2 cellular contexts compared by ENCODE assay signal in genomic region chr12:104060791-104061190, GRCh38.
TF ChIP-seq lines count a peak whose summit lies in the region.

No MANE protein-coding gene starts in this region.

TF ChIP-seq in HEK293, 187 proteins besides CTCF, POLR2A, EP300 and RAD21 (continued from another document):
- TF ChIP-seq PATZ1 (tag by site-specific recombination; IDR thresholded peaks at IDR 0.05): no peak
- no peak for TF ChIP-seq ZNF571 (tag by site-specific recombination; IDR thresholded peaks at IDR 0.05)
- no peak for TF ChIP-seq ZNF114 (tag by site-specific recombination; IDR thresholded peaks at IDR 0.05)
- TF ChIP-seq ZNF175 (tag by site-specific recombination; IDR thresholded peaks at IDR 0.05): no peak
- TF ChIP-seq TSHZ1 (tag by site-specific recombination; IDR thresholded peaks at IDR 0.05; ENCODE audit: borderline replicate concordance): peak; percentile 96; the same call in 1 of the 2 replicates
- no peak for TF ChIP-seq ZNF585B (tag by site-specific recombination; IDR thresholded peaks at IDR 0.05)
- no peak for TF ChIP-seq GLI2 (tag by site-specific recombination; IDR thresholded peaks at IDR 0.05; ENCODE audit: borderline replicate concordance, low read depth)
- TF ChIP-seq YY2 (tag by site-specific recombination; IDR thresholded peaks at IDR 0.05): no peak
- no peak for TF ChIP-seq INSM2 (tag by site-specific recombination; IDR thresholded peaks at IDR 0.05)
- 0 out of 2 replicates have a peak, but pooled peaks have one; percentile 18 for TF ChIP-seq ZBTB17 (tag by site-specific recombination; IDR thresholded peaks at IDR 0.05)

TF ChIP-seq in neural cell, 6 proteins besides CTCF, POLR2A, EP300 and RAD21:
- peak; percentile 31 for TF ChIP-seq REST (IDR thresholded peaks at IDR 0.05; ENCODE audit: borderline replicate concordance)
- TF ChIP-seq POLR2AphosphoS5 (IDR thresholded peaks at IDR 0.05): peak; percentile 62
- TF ChIP-seq EZH2 (IDR thresholded peaks at IDR 0.05; ENCODE audit: borderline replicate concordance, insufficient read depth, low read length, poor library complexity, severe bottlenecking): no peak
